1 cellular context compared by ENCODE assay signal in the genomic region with DNA sequence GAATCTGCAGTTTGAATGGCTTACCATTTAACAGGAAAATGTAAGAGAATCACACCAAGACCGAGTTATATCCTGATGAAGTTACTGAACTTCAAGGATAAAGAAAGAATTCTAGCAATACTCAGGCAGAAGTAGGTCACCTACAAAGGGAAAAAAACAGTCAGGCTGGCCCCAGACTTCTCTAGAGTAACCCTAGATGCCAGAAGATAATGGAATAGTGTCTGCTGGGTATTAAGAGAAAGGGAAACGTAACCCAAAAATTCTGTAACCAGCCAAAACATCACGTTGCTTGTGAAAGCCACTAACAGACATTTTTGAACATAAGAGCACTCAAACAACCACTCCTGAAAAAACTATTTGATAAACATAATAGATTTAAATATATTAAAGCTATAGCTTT.
TF ChIP-seq lines count a peak whose summit lies in the region.

No MANE protein-coding gene starts in this region.

TF ChIP-seq in HEK293, 187 proteins besides CTCF, POLR2A, EP300 and RAD21 (continued from another document):
- TF ChIP-seq, protein P1, sequence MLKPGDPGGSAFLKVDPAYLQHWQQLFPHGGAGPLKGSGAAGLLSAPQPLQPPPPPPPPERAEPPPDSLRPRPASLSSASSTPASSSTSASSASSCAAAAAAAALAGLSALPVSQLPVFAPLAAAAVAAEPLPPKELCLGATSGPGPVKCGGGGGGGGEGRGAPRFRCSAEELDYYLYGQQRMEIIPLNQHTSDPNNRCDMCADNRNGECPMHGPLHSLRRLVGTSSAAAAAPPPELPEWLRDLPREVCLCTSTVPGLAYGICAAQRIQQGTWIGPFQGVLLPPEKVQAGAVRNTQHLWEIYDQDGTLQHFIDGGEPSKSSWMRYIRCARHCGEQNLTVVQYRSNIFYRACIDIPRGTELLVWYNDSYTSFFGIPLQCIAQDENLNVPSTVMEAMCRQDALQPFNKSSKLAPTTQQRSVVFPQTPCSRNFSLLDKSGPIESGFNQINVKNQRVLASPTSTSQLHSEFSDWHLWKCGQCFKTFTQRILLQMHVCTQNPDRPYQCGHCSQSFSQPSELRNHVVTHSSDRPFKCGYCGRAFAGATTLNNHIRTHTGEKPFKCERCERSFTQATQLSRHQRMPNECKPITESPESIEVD (tag by site-specific recombination; IDR thresholded peaks at IDR 0.05), result 0 out of 2 replicates have a peak, but pooled peaks have one; percentile 22
- peak; percentile 64; the same call in 1 of the 2 replicates for TF ChIP-seq ZNF335 (tag by site-specific recombination; conservative IDR thresholded peaks at IDR 0.05)
